ENCODE assay signal across 24 cellular contexts in genomic region chr7:98387136-98387535, GRCh38.
"Had no signal": no experiment of that assay in that cellular context is flagged by ENCODE, and none has a peak within 500 bp of the region (broad histone marks: within the 10 kb centered on the region; RNA-seq: fewer than 3 reads in every experiment).

No MANE protein-coding gene starts in this region.

- H3K4me2 ChIP-seq: neural progenitor cell had no signal

- FAIRE-seq: keratinocyte, urothelium cell line had no signal

- H3K36me3 ChIP-seq: heart right ventricle, neural progenitor cell, thyroid gland had no signal

- H3K27me3 Mint-ChIP-seq: activated naive CD4-positive, alpha-beta T cell treated with anti-CD3 and anti-CD28 coated beads, Interleukin-2, amount 10 ng/mL, durations not matched to agents 7 days and 5 days; T-helper 17 cell had no signal

- H3K27ac ChIP-seq: coronary artery, esophagus squamous epithelium, heart right ventricle, neural progenitor cell, thyroid gland had no signal

- H3K4me1 Mint-ChIP-seq: activated naive CD4-positive, alpha-beta T cell treated with anti-CD3 and anti-CD28 coated beads, Interleukin-2, amount 10 ng/mL, durations not matched to agents 7 days and 5 days; memory B cell; naive B cell; T-helper 17 cell had no signal

- H3K27me3 ChIP-seq: esophagus squamous epithelium, heart right ventricle, neural progenitor cell, thyroid gland had no signal

- H3K9me3 ChIP-seq: esophagus squamous epithelium, heart right ventricle, thyroid gland had no signal

- H3K9me3 Mint-ChIP-seq: activated CD4-positive, alpha-beta memory T cell treated with anti-CD3 and anti-CD28 coated beads for 36 hours; activated naive CD4-positive, alpha-beta T cell treated with anti-CD3 and anti-CD28 coated beads, Interleukin-2, amount 10 ng/mL, durations not matched to agents 7 days and 5 days; memory B cell had no signal

- ATAC-seq: heart right ventricle; stimulated activated naive CD8-positive, alpha-beta T cell treated with anti-CD3 and anti-CD28 coated beads, Interleukin-15, Interleukin-2, amounts not matched to agents 100 U/mL and 50 U/mL, for 24 hours; T-helper 17 cell had no signal

- H2AFZ ChIP-seq: neural progenitor cell had no signal

- H3K4me3 ChIP-seq: coronary artery, esophagus squamous epithelium, heart right ventricle, neural progenitor cell, thyroid gland had no signal

- H3K4me3 Mint-ChIP-seq: activated CD4-positive, alpha-beta memory T cell treated with anti-CD3 and anti-CD28 coated beads for 36 hours; activated naive CD4-positive, alpha-beta T cell treated with anti-CD3 and anti-CD28 coated beads, Interleukin-2, amount 10 ng/mL, durations not matched to agents 7 days and 5 days; memory B cell; naive B cell; neural progenitor cell; T-helper 17 cell had no signal

- H3K36me3 Mint-ChIP-seq: activated CD4-positive, alpha-beta memory T cell treated with anti-CD3 and anti-CD28 coated beads for 36 hours; activated naive CD4-positive, alpha-beta T cell treated with anti-CD3 and anti-CD28 coated beads, Interleukin-2, amount 10 ng/mL, durations not matched to agents 7 days and 5 days; memory B cell; naive B cell; neural progenitor cell had no signal

- DNase-seq: activated CD4-positive, alpha-beta memory T cell treated with anti-CD3 and anti-CD28 coated beads for 36 hours; activated CD4-positive, alpha-beta T cell treated with anti-CD3 and anti-CD28 coated beads for 4 hours; activated CD4-positive, CD25-positive, alpha-beta regulatory T cell; activated effector memory CD4-positive, alpha-beta T cell treated with anti-CD3 and anti-CD28 coated beads, Interleukin-2, amount 50 U/mL, for 16 hours; activated naive CD4-positive, alpha-beta T cell treated with anti-CD3 and anti-CD28 coated beads, Interleukin-2, amount 10 ng/mL, durations not matched to agents 7 days and 5 days; amygdala; cerebellar nuclear complex; esophagus squamous epithelium; heart right ventricle; left colon; naive B cell; posterior cingulate gyrus; retina; stimulated activated CD4-positive, alpha-beta T cell treated with anti-CD3 and anti-CD28 coated beads, Interleukin-12 subunit alpha, Interleukin-12 subunit beta, amount 100 ng/mL, for 4 hours; stimulated activated CD4-positive, alpha-beta T cell treated with anti-CD3 and anti-CD28 coated beads, Interleukin-4, amount 100 ng/mL, for 4 hours; stimulated activated naive CD8-positive, alpha-beta T cell treated with anti-CD3 and anti-CD28 coated beads, Interleukin-15, Interleukin-2, amounts not matched to agents 100 U/mL and 50 U/mL, for 24 hours; substantia nigra; T-helper 17 cell; thyroid gland had no signal

- H3K9ac ChIP-seq: neural progenitor cell had no signal

- H3K4me1 ChIP-seq: esophagus squamous epithelium, heart right ventricle, thyroid gland had no signal

- H3K27ac Mint-ChIP-seq: activated CD4-positive, alpha-beta memory T cell treated with anti-CD3 and anti-CD28 coated beads for 36 hours; activated naive CD4-positive, alpha-beta T cell treated with anti-CD3 and anti-CD28 coated beads, Interleukin-2, amount 10 ng/mL, durations not matched to agents 7 days and 5 days; memory B cell; naive B cell; neural progenitor cell; T-helper 17 cell had no signal
